Comparison of ENCODE assay signal across 9 cellular contexts in genomic region chr1:32894019-32894600, GRCh38. TPM values are rescaled to one million over a fixed set of nuclear protein-coding genes. Genes with fewer than 3 reads are reported as not detected.
DNase-seq lines count a peak whose midpoint lies in the region; ATAC-seq and TF ChIP-seq lines count a peak whose summit lies in the region.
"Had no signal": no experiment of that assay in that cellular context is flagged by ENCODE, and none has a peak within 500 bp of the region (broad histone marks: within the 10 kb centered on the region; RNA-seq: fewer than 3 reads in every experiment).

No MANE protein-coding gene starts in this region.

- H3K4ac ChIP-seq in mesenchymal stem cell (ENCODE audit: low read depth in 1 of 2, low read length in 2 of 2), result no peak overlapping the region

- no peak for TF ChIP-seq POLR2A in vagina (IDR thresholded peaks at IDR 0.05)
- no peak for TF ChIP-seq POLR2A in lower leg skin (IDR thresholded peaks at IDR 0.05)

- H3K4me1 ChIP-seq in mesenchymal stem cell (ENCODE audit: control insufficient read depth, insufficient read depth, low read depth, low read length), result peaks cover 13% of the 10 kb centered on the region
- H3K4me1 ChIP-seq in vagina, result peaks cover 22% of the 10 kb centered on the region

- 72% methylated on average over 5 of the region's 8 CpGs for WGBS in mesenchymal stem cell
- WGBS in lower leg skin, 2 donors, result 64 to 73% methylated on average over 5 to 6 of the region's 8 CpGs

- H3K14ac ChIP-seq in mesenchymal stem cell (ENCODE audit: low read length in 2 of 2), result no peak overlapping the region

- no peak for DNase-seq in stimulated activated naive CD8-positive, alpha-beta T cell treated with anti-CD3 and anti-CD28 coated beads, Interleukin-15, amount 100 ng/mL, for 72 hours
- no peak for DNase-seq in stimulated activated naive CD8-positive, alpha-beta T cell treated with anti-CD3 and anti-CD28 coated beads, Interleukin-15, Interleukin-2, amounts not matched to agents 100 U/mL and 50 U/mL, for 24 hours
- no peak for DNase-seq in activated naive CD8-positive, alpha-beta T cell treated with anti-CD3 and anti-CD28 coated beads for 36 hours
- no peak for DNase-seq in mesenchymal stem cell
- no peak for DNase-seq in vagina (ENCODE audit: extremely low spot score in 2 of 2)
- DNase-seq in AG08396 (ENCODE audit: low spot score), result no peak
- DNase-seq in lower leg skin (ENCODE audit: low spot score in 2 of 2), result no peak
- DNase-seq: activated CD4-positive, alpha-beta T cell treated with anti-CD3 and anti-CD28 coated beads for 1 hour had no signal

- H4K91ac ChIP-seq in mesenchymal stem cell (ENCODE audit: low read length), result no peak overlapping the region

- H3K9ac ChIP-seq in mesenchymal stem cell (ENCODE audit: low read length), result no peak overlapping the region

- H3K27ac ChIP-seq in mesenchymal stem cell (ENCODE audit: low read length, poor library complexity, severe bottlenecking) (no peak overlapping the region), vagina (peak overlapping the region; percentile 2)

- no peak for ATAC-seq in stimulated activated naive CD8-positive, alpha-beta T cell treated with anti-CD3 and anti-CD28 coated beads, Interleukin-15, amount 100 ng/mL, for 72 hours
- no peak for ATAC-seq in stimulated activated naive CD8-positive, alpha-beta T cell treated with anti-CD3 and anti-CD28 coated beads, Interleukin-15, Interleukin-2, amounts not matched to agents 100 U/mL and 50 U/mL, for 24 hours
- no peak for ATAC-seq in HG03139 (IDR thresholded peaks at IDR 0.05; ENCODE audit: unreplicated experiment)

- no peaks in the 10 kb centered on the region for H3K79me1 ChIP-seq in mesenchymal stem cell (replicated peaks; ENCODE audit: low read length, poor library complexity, severe bottlenecking)

- no peak overlapping the region for H2BK5ac ChIP-seq in mesenchymal stem cell (ENCODE audit: low read depth, low read length, poor library complexity, severe bottlenecking)

- no peak overlapping the region for H3K18ac ChIP-seq in mesenchymal stem cell (ENCODE audit: low read depth in 1 of 2, low read length in 2 of 2)

- H3K27me3 ChIP-seq in mesenchymal stem cell (ENCODE audit: control insufficient read depth in 1 of 2, insufficient read depth in 1 of 2, low read length in 2 of 2), result peaks cover 32 to 39% of the 10 kb centered on the region in 2 experiments
- H3K27me3 ChIP-seq in vagina, result no peaks in the 10 kb centered on the region

- no peaks in the 10 kb centered on the region for H3K9me3 ChIP-seq in mesenchymal stem cell (ENCODE audit: control insufficient read depth, low read length)
- no peaks in the 10 kb centered on the region for H3K9me3 ChIP-seq in vagina

- H2AK5ac ChIP-seq in mesenchymal stem cell (ENCODE audit: low read length, severe bottlenecking), result no peak overlapping the region

- H3K9me3 Mint-ChIP-seq in stimulated activated naive CD8-positive, alpha-beta T cell treated with anti-CD3 and anti-CD28 coated beads, Interleukin-15, amount 100 ng/mL, for 72 hours, result no peaks in the 10 kb centered on the region
- no peaks in the 10 kb centered on the region for H3K9me3 Mint-ChIP-seq in activated naive CD8-positive, alpha-beta T cell treated with anti-CD3 and anti-CD28 coated beads for 36 hours

- no peak overlapping the region for H3K23ac ChIP-seq in mesenchymal stem cell (ENCODE audit: low read length in 2 of 2)

- peaks cover 98% of the 10 kb centered on the region for H3K27me3 Mint-ChIP-seq in stimulated activated naive CD8-positive, alpha-beta T cell treated with anti-CD3 and anti-CD28 coated beads, Interleukin-15, amount 100 ng/mL, for 72 hours
- H3K27me3 Mint-ChIP-seq in activated naive CD8-positive, alpha-beta T cell treated with anti-CD3 and anti-CD28 coated beads for 36 hours, result peaks cover 45% of the 10 kb centered on the region

- H3K36me3 ChIP-seq in mesenchymal stem cell (ENCODE audit: control insufficient read depth in 1 of 2, insufficient read depth in 2 of 2, low read depth in 1 of 2, low read length in 2 of 2), result peaks cover 0 to 3% of the 10 kb centered on the region in 2 experiments
- H3K36me3 ChIP-seq in vagina, result no peaks in the 10 kb centered on the region

- H4K8ac ChIP-seq in mesenchymal stem cell (ENCODE audit: low read length), result no peak overlapping the region

- H2AFZ ChIP-seq in mesenchymal stem cell (ENCODE audit: low read depth, low read length), result no peak overlapping the region

- no peak overlapping the region for H3K27ac Mint-ChIP-seq in stimulated activated naive CD8-positive, alpha-beta T cell treated with anti-CD3 and anti-CD28 coated beads, Interleukin-15, amount 100 ng/mL, for 72 hours
- H3K27ac Mint-ChIP-seq in activated naive CD8-positive, alpha-beta T cell treated with anti-CD3 and anti-CD28 coated beads for 36 hours, result no peak overlapping the region

- H2BK120ac ChIP-seq in mesenchymal stem cell (ENCODE audit: low read depth, low read length), result no peak overlapping the region

- TF ChIP-seq CTCF in vagina (IDR thresholded peaks at IDR 0.05), result no peak
- no peak for TF ChIP-seq CTCF in lower leg skin (IDR thresholded peaks at IDR 0.05)

- no peak overlapping the region for H2BK15ac ChIP-seq in mesenchymal stem cell (ENCODE audit: low read depth, poor library complexity, severe bottlenecking)

- peak overlapping the region; percentile 87 for H3K4me2 ChIP-seq in mesenchymal stem cell (ENCODE audit: low read length, poor library complexity, severe bottlenecking)

- no peak overlapping the region for H3K4me3 ChIP-seq in mesenchymal stem cell (ENCODE audit: insufficient read depth in 1 of 2, low read depth in 1 of 2, low read length in 2 of 2)
- peak overlapping the region; percentile 42 to 59 for H3K4me3 ChIP-seq in vagina
- no peak overlapping the region for H3K4me3 ChIP-seq in lower leg skin (ENCODE audit: low read depth, poor library complexity, severe bottlenecking)

- H3K4me3 Mint-ChIP-seq in stimulated activated naive CD8-positive, alpha-beta T cell treated with anti-CD3 and anti-CD28 coated beads, Interleukin-15, amount 100 ng/mL, for 72 hours, result peak overlapping the region; percentile 72 to 81
- H3K4me3 Mint-ChIP-seq in activated naive CD8-positive, alpha-beta T cell treated with anti-CD3 and anti-CD28 coated beads for 36 hours, result peak overlapping the region; percentile 56

- H3K36me3 Mint-ChIP-seq in activated naive CD8-positive, alpha-beta T cell treated with anti-CD3 and anti-CD28 coated beads for 36 hours, result no peaks in the 10 kb centered on the region

- H3K4me1 Mint-ChIP-seq in stimulated activated naive CD8-positive, alpha-beta T cell treated with anti-CD3 and anti-CD28 coated beads, Interleukin-15, amount 100 ng/mL, for 72 hours, result peaks cover 21% of the 10 kb centered on the region
- H3K4me1 Mint-ChIP-seq in activated naive CD8-positive, alpha-beta T cell treated with anti-CD3 and anti-CD28 coated beads for 36 hours, result peaks cover 3% of the 10 kb centered on the region

- no peak overlapping the region for H2BK12ac ChIP-seq in mesenchymal stem cell (ENCODE audit: low read length in 2 of 2)

- intact Hi-C loops in vagina (cut with DNase I), result no loop called here
- intact Hi-C loops in lower leg skin (cut with DNase I; ENCODE audit: low total_unique reads), result no loop called here

RNA-seq across cellular contexts. Expression of gene TMEM54, which starts 7.1 kb away (rescaled TPM):
- total RNA-seq in activated naive CD8-positive, alpha-beta T cell treated with anti-CD3 and anti-CD28 coated beads for 36 hours, result 1 to 10 TPM; 1.2 to 1.4 TPM
- 10.2 TPM for polyA plus RNA-seq in mesenchymal stem cell (2013, experiment 1 of 2)
- polyA plus RNA-seq in mesenchymal stem cell (2013, experiment 2 of 2), result 10.4 TPM
- total RNA-seq in vagina, result 36.1 TPM
- 100 to 1,000 TPM; 122 to 245 (median 198) TPM for total RNA-seq in lower leg skin

RNA-seq across cellular contexts. Expression of gene HPCA, which starts 7.8 kb away (rescaled TPM):
- total RNA-seq in activated naive CD8-positive, alpha-beta T cell treated with anti-CD3 and anti-CD28 coated beads for 36 hours, result under 1 TPM in 1 of 2 experiments, not detected in 1; 0.29 TPM
- polyA plus RNA-seq in mesenchymal stem cell (2013, experiment 1 of 2), result 0.14 TPM
- polyA plus RNA-seq in mesenchymal stem cell (2013, experiment 2 of 2), result 0.42 TPM
- not detected for total RNA-seq in vagina
- total RNA-seq in lower leg skin, result under 1 TPM in 1 of 4 donors, not detected in 3; 0.19 TPM

RNA-seq across cellular contexts. Expression of gene FNDC5, which starts 23.4 kb away (rescaled TPM):
- not detected for total RNA-seq in activated naive CD8-positive, alpha-beta T cell treated with anti-CD3 and anti-CD28 coated beads for 36 hours
- polyA plus RNA-seq in mesenchymal stem cell (2013, experiment 1 of 2), result 0.32 TPM
- polyA plus RNA-seq in mesenchymal stem cell (2013, experiment 2 of 2), result 0.33 TPM
- total RNA-seq in vagina, result 4.7 TPM
- under 1 TPM in 2 of 4 donors, not detected in 2; 0.27 to 0.58 TPM for total RNA-seq in lower leg skin

Comparison
In these comparisons a context has a peak if more than half of its experiments do, and no peak if none do; other contexts are left out.
1. H3K4me3 ChIP-seq: peak in vagina (2 of 2); none in mesenchymal stem cell (0 of 2) and lower leg skin (single experiment).
2. RNA of gene TMEM54, which starts 7.1 kb away (total RNA-seq): 122 to 245 TPM in lower leg skin and 36.1 TPM in vagina (single experiment); 1.2 to 1.4 TPM in activated naive CD8-positive, alpha-beta T cell treated with anti-CD3 and anti-CD28 coated beads for 36 hours; every median in the first group is over 10 times any median in the second.